19 cellular contexts compared by ENCODE assay signal in the genomic region with DNA sequence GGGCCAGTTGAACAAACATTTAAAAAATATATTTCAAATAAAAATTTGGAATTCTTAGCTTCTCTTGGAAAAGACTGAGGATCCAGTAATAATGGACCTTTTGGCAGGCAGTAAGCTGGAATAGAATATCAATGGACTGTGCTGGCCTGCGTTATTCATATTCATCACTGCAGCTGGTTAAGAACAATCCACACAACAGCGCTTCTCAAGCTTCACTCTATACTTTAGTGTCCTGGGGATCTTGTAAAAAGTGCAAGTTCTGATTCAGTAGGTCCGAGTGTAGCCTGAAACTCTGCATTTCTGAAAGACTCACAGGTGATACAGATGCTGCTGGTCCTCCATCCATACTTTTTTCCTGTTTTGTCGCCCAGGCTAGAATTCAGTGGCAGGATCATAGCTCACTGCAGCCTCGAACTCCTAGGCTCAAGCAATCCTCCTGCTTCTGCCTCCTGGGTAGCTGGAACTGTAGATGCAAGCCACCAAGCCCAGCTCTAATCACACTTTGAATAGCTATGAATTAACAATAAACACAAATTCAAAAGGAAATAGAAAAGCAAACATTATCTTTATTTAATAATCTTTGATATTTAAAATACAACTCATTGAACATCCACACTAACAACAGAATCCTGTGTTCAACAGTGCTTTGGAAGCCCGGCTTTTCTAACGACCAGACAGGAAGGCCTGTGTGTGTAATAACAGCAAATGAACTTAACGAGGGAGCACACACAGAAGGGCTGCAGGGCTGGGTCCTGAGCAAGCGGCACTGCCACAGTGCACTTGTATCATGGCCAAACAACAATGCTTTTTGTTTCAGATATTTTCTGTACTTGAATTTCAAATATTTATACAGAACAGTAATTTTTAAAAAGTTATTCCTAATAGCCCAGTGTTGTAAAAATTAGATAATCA.
"Had no signal": no experiment of that assay in that cellular context is flagged by ENCODE, and none has a peak within 500 bp of the region (broad histone marks: within the 10 kb centered on the region; RNA-seq: fewer than 3 reads in every experiment).

No MANE protein-coding gene starts in this region.

- H3K4me1 ChIP-seq: body of pancreas, pancreas, tibial nerve had no signal

- H3K9me3 ChIP-seq: body of pancreas, pancreas, tibial nerve had no signal

- H3K27ac Mint-ChIP-seq: activated CD8-positive, alpha-beta T cell treated with anti-CD3 and anti-CD28 coated beads, Interleukin-2, amount 10 ng/mL, durations not matched to agents 7 days and 5 days; activated naive CD4-positive, alpha-beta T cell treated with anti-CD3 and anti-CD28 coated beads, Interleukin-2, amount 50 U/mL, for 24 hours; natural killer cell treated with Interleukin-12 subunit alpha and Interleukin-12 subunit beta and Interleukin-15 and Interleukin-18, amount 100 ng/mL, for 72 hours; stimulated activated naive CD8-positive, alpha-beta T cell treated with anti-CD3 and anti-CD28 coated beads, Interleukin-15, Interleukin-2, amounts not matched to agents 100 ng/mL and 50 ng/mL, for 24 hours had no signal

- H3K36me3 ChIP-seq: cardiac muscle cell, pancreas had no signal

- ATAC-seq: activated CD8-positive, alpha-beta T cell treated with anti-CD3 and anti-CD28 coated beads, Interleukin-2, amount 10 ng/mL, durations not matched to agents 7 days and 5 days; body of pancreas; natural killer cell treated with Interleukin-12 subunit alpha and Interleukin-12 subunit beta and Interleukin-15 and Interleukin-18, amount 100 ng/mL, for 72 hours; pancreas; right cardiac atrium had no signal

- H3K27me3 Mint-ChIP-seq: activated naive CD4-positive, alpha-beta T cell treated with anti-CD3 and anti-CD28 coated beads, Interleukin-2, amount 50 U/mL, for 24 hours; natural killer cell treated with Interleukin-12 subunit alpha and Interleukin-12 subunit beta and Interleukin-15 and Interleukin-18, amount 100 ng/mL, for 72 hours; stimulated activated naive CD8-positive, alpha-beta T cell treated with anti-CD3 and anti-CD28 coated beads, Interleukin-15, Interleukin-2, amounts not matched to agents 100 ng/mL and 50 ng/mL, for 24 hours had no signal

- DNase-seq: activated CD4-positive, alpha-beta T cell treated with anti-CD3 and anti-CD28 coated beads for 1 hour; activated CD4-positive, alpha-beta T cell treated with anti-CD3 and anti-CD28 coated beads, Interleukin-2, amount 50 U/mL, for 1 hour; activated CD8-positive, alpha-beta T cell treated with anti-CD3 and anti-CD28 coated beads, Interleukin-2, amount 10 ng/mL, durations not matched to agents 7 days and 5 days; activated gamma-delta T cell treated with Interleukin-2 at 50 U/mL for 16 hours; body of pancreas; effector CD8-positive, alpha-beta T cell; erythroblast; foreskin fibroblast; kidney; pancreas; right cardiac atrium; stimulated activated CD4-positive, alpha-beta T cell treated with anti-CD3 and anti-CD28 coated beads, Interleukin-12 subunit alpha, Interleukin-12 subunit beta, amount 100 ng/mL, for 4 hours; stimulated activated CD4-positive, alpha-beta T cell treated with anti-CD3 and anti-CD28 coated beads, Interleukin-4, amount 100 ng/mL, for 4 hours; WERI-Rb-1 had no signal

- H3K36me3 Mint-ChIP-seq: natural killer cell treated with Interleukin-12 subunit alpha and Interleukin-12 subunit beta and Interleukin-15 and Interleukin-18, amount 100 ng/mL, for 72 hours had no signal

- H3K4me1 Mint-ChIP-seq: activated naive CD4-positive, alpha-beta T cell treated with anti-CD3 and anti-CD28 coated beads, Interleukin-2, amount 50 U/mL, for 24 hours had no signal

- H3K27me3 ChIP-seq: body of pancreas, cardiac muscle cell, pancreas, tibial nerve had no signal

- H3K9me3 Mint-ChIP-seq: activated naive CD4-positive, alpha-beta T cell treated with anti-CD3 and anti-CD28 coated beads, Interleukin-2, amount 50 U/mL, for 24 hours; natural killer cell treated with Interleukin-12 subunit alpha and Interleukin-12 subunit beta and Interleukin-15 and Interleukin-18, amount 100 ng/mL, for 72 hours; stimulated activated naive CD8-positive, alpha-beta T cell treated with anti-CD3 and anti-CD28 coated beads, Interleukin-15, Interleukin-2, amounts not matched to agents 100 ng/mL and 50 ng/mL, for 24 hours had no signal

- H3K27ac ChIP-seq: body of pancreas, cardiac muscle cell, pancreas, tibial nerve, WERI-Rb-1 had no signal

- H3K4me3 Mint-ChIP-seq: activated CD8-positive, alpha-beta T cell treated with anti-CD3 and anti-CD28 coated beads, Interleukin-2, amount 10 ng/mL, durations not matched to agents 7 days and 5 days; activated naive CD4-positive, alpha-beta T cell treated with anti-CD3 and anti-CD28 coated beads, Interleukin-2, amount 50 U/mL, for 24 hours; natural killer cell treated with Interleukin-12 subunit alpha and Interleukin-12 subunit beta and Interleukin-15 and Interleukin-18, amount 100 ng/mL, for 72 hours; stimulated activated naive CD8-positive, alpha-beta T cell treated with anti-CD3 and anti-CD28 coated beads, Interleukin-15, Interleukin-2, amounts not matched to agents 100 ng/mL and 50 ng/mL, for 24 hours had no signal

- H3K4me3 ChIP-seq: body of pancreas, cardiac muscle cell, pancreas, tibial nerve had no signal
